15 cellular contexts compared by ENCODE assay signal in genomic region chr3:74267126-74267525, GRCh38.
DNase-seq lines count a peak whose midpoint lies in the region; ATAC-seq and TF ChIP-seq lines count a peak whose summit lies in the region.
"Had no signal": no experiment of that assay in that cellular context is flagged by ENCODE, and none has a peak within 500 bp of the region (broad histone marks: within the 10 kb centered on the region; RNA-seq: fewer than 3 reads in every experiment).

No MANE protein-coding gene starts in this region.

- H3K9ac ChIP-seq in mesendoderm (ENCODE audit: low read length): no peak overlapping the region

- H3K27ac ChIP-seq in mesendoderm (ENCODE audit: low read depth, low read length): no peak overlapping the region
- H3K27ac ChIP-seq: PC-9 had no signal

- H2AK5ac ChIP-seq in mesendoderm (ENCODE audit: low read length): no peak overlapping the region

- H3K4me3 Mint-ChIP-seq in stimulated activated naive CD8-positive, alpha-beta T cell treated with anti-CD3 and anti-CD28 coated beads, Interleukin-15, amount 100 ng/mL, for 72 hours: no peak overlapping the region
- H3K4me3 Mint-ChIP-seq in activated CD8-positive, alpha-beta memory T cell treated with anti-CD3 and anti-CD28 coated beads, Interleukin-2, amount 10 ng/mL, durations not matched to agents 7 days and 5 days: no peak overlapping the region
- H3K4me3 Mint-ChIP-seq: CD8-positive, alpha-beta memory T cell had no signal

- H3K36me3 ChIP-seq in mesendoderm (ENCODE audit: control insufficient read depth, insufficient read depth, low read length): no peaks in the 10 kb centered on the region

- H3K23ac ChIP-seq in mesendoderm (ENCODE audit: low read length): no peak overlapping the region

- H2BK120ac ChIP-seq in mesendoderm (ENCODE audit: low read depth, low read length): no peak overlapping the region

- H3K4me3 ChIP-seq in AG10803 (ENCODE audit: low read length) (no peak overlapping the region), mesendoderm (ENCODE audit: low read length) (no peak overlapping the region)
- H3K4me3 ChIP-seq: K562, PC-9 had no signal

- no peaks in the 10 kb centered on the region for H3K36me3 Mint-ChIP-seq in activated CD8-positive, alpha-beta memory T cell treated with anti-CD3 and anti-CD28 coated beads, Interleukin-2, amount 10 ng/mL, durations not matched to agents 7 days and 5 days
- H3K36me3 Mint-ChIP-seq: CD8-positive, alpha-beta memory T cell had no signal

- H3K27me3 ChIP-seq in mesendoderm (ENCODE audit: insufficient read depth, low read length, poor library complexity): no peaks in the 10 kb centered on the region

- H3K4me2 ChIP-seq in mesendoderm (ENCODE audit: low read length): no peak overlapping the region
- H3K4me2 ChIP-seq: PC-9 had no signal

- TF ChIP-seq CTCF in AG10803 (conservative IDR thresholded peaks at IDR 0.05; ENCODE audit: low read length): no peak

- no peak overlapping the region for H4K8ac ChIP-seq in mesendoderm (ENCODE audit: low read depth, low read length)

- no peak overlapping the region for H3K18ac ChIP-seq in mesendoderm (ENCODE audit: low read length)

- H3K4me1 ChIP-seq in mesendoderm (ENCODE audit: control insufficient read depth, low read depth, low read length): no peaks in the 10 kb centered on the region

- WGBS in mesendoderm (ENCODE audit: extremely low coverage, insufficient coverage, low lambda C conversion rate): no CpG with 5 or more reads among the region's 5 CpGs

- CTCF ChIA-PET in activated CD8-positive, alpha-beta memory T cell treated with anti-CD3 and anti-CD28 coated beads, Interleukin-2, amount 10 ng/mL, durations not matched to agents 7 days and 5 days (lab: Charles Lee): no interaction called here

- peaks cover 0 to 5% of the 10 kb centered on the region in 2 donors for H3K9me3 Mint-ChIP-seq in stimulated activated naive CD8-positive, alpha-beta T cell treated with anti-CD3 and anti-CD28 coated beads, Interleukin-15, amount 100 ng/mL, for 72 hours
- H3K9me3 Mint-ChIP-seq in activated CD8-positive, alpha-beta memory T cell treated with anti-CD3 and anti-CD28 coated beads, Interleukin-2, amount 10 ng/mL, durations not matched to agents 7 days and 5 days (ENCODE audit: low read depth): no peaks in the 10 kb centered on the region

- DNase-seq in AG10803 (ENCODE audit: low read depth) (peak; percentile 50), astrocyte of the hippocampus (ENCODE audit: low read depth, low spot score) (peak; percentile 20), fibroblast of peridontal ligament (ENCODE audit: extremely low read depth) (peak; percentile 4), mesendoderm (peak; percentile 37)
- DNase-seq in stimulated activated naive CD8-positive, alpha-beta T cell treated with anti-CD3 and anti-CD28 coated beads, Interleukin-15, amount 100 ng/mL, for 72 hours: no peak
- DNase-seq in stimulated activated CD4-positive, alpha-beta T cell treated with anti-CD3 and anti-CD28 coated beads, Interleukin-2, amount 100 ng/mL, for 48 hours: no peak
- no peak for DNase-seq in activated CD8-positive, alpha-beta memory T cell treated with anti-CD3 and anti-CD28 coated beads, Interleukin-2, amount 10 ng/mL, durations not matched to agents 7 days and 5 days
- DNase-seq: CD8-positive, alpha-beta memory T cell; NCI-H1105 treated with DMSO at 0.1 percent for 48 hours; NCI-H1930; NCI-H345; NCI-H524 treated with DMSO at 0.1 percent for 48 hours had no signal

- H2BK5ac ChIP-seq in mesendoderm (ENCODE audit: low read length): no peak overlapping the region

- no peak overlapping the region for H3K27ac Mint-ChIP-seq in stimulated activated naive CD8-positive, alpha-beta T cell treated with anti-CD3 and anti-CD28 coated beads, Interleukin-15, amount 100 ng/mL, for 72 hours
- no peak overlapping the region for H3K27ac Mint-ChIP-seq in activated CD8-positive, alpha-beta memory T cell treated with anti-CD3 and anti-CD28 coated beads, Interleukin-2, amount 10 ng/mL, durations not matched to agents 7 days and 5 days
- H3K27ac Mint-ChIP-seq: CD8-positive, alpha-beta memory T cell had no signal

- H3K79me1 ChIP-seq in mesendoderm (ENCODE audit: low read length): no peaks in the 10 kb centered on the region

- no peak for ATAC-seq in stimulated activated naive CD8-positive, alpha-beta T cell treated with anti-CD3 and anti-CD28 coated beads, Interleukin-15, amount 100 ng/mL, for 72 hours
- no peak for ATAC-seq in HG02642 (IDR thresholded peaks at IDR 0.05; ENCODE audit: poor library complexity, unreplicated experiment)
- ATAC-seq in activated CD8-positive, alpha-beta memory T cell treated with anti-CD3 and anti-CD28 coated beads, Interleukin-2, amount 10 ng/mL, durations not matched to agents 7 days and 5 days: no peak
- ATAC-seq: K562 had no signal

- H2BK15ac ChIP-seq in mesendoderm (replicated peaks; ENCODE audit: low read depth): no peak overlapping the region

- no peaks in the 10 kb centered on the region for H3K4me1 Mint-ChIP-seq in stimulated activated naive CD8-positive, alpha-beta T cell treated with anti-CD3 and anti-CD28 coated beads, Interleukin-15, amount 100 ng/mL, for 72 hours
- H3K4me1 Mint-ChIP-seq in activated CD8-positive, alpha-beta memory T cell treated with anti-CD3 and anti-CD28 coated beads, Interleukin-2, amount 10 ng/mL, durations not matched to agents 7 days and 5 days: no peaks in the 10 kb centered on the region
- H3K4me1 Mint-ChIP-seq: CD8-positive, alpha-beta memory T cell had no signal

- no peaks in the 10 kb centered on the region for H3K27me3 Mint-ChIP-seq in stimulated activated naive CD8-positive, alpha-beta T cell treated with anti-CD3 and anti-CD28 coated beads, Interleukin-15, amount 100 ng/mL, for 72 hours
- H3K27me3 Mint-ChIP-seq in activated CD8-positive, alpha-beta memory T cell treated with anti-CD3 and anti-CD28 coated beads, Interleukin-2, amount 10 ng/mL, durations not matched to agents 7 days and 5 days: no peaks in the 10 kb centered on the region
- H3K27me3 Mint-ChIP-seq: CD8-positive, alpha-beta memory T cell had no signal

- no peaks in the 10 kb centered on the region for H3K79me2 ChIP-seq in mesendoderm (ENCODE audit: control insufficient read depth, insufficient read depth, low read length)

- no peak overlapping the region for H3K4ac ChIP-seq in mesendoderm (ENCODE audit: low read depth, low read length)

- no peak overlapping the region for H4K5ac ChIP-seq in mesendoderm (ENCODE audit: low read length)

- H3K56ac ChIP-seq in mesendoderm (ENCODE audit: low read length): no peak overlapping the region

Comparison
In these comparisons a context has a peak if more than half of its experiments do, and no peak if none do; other contexts are left out.
1. DNase-seq: peak in AG10803 (single experiment), astrocyte of the hippocampus (single experiment), fibroblast of peridontal ligament (single experiment) and mesendoderm (single experiment); none in stimulated activated naive CD8-positive, alpha-beta T cell treated with anti-CD3 and anti-CD28 coated beads, Interleukin-15, amount 100 ng/mL, for 72 hours (0 of 2), stimulated activated CD4-positive, alpha-beta T cell treated with anti-CD3 and anti-CD28 coated beads, Interleukin-2, amount 100 ng/mL, for 48 hours (0 of 2) and activated CD8-positive, alpha-beta memory T cell treated with anti-CD3 and anti-CD28 coated beads, Interleukin-2, amount 10 ng/mL, durations not matched to agents 7 days and 5 days (single experiment).